18 cellular contexts compared by ENCODE assay signal in the genomic region with DNA sequence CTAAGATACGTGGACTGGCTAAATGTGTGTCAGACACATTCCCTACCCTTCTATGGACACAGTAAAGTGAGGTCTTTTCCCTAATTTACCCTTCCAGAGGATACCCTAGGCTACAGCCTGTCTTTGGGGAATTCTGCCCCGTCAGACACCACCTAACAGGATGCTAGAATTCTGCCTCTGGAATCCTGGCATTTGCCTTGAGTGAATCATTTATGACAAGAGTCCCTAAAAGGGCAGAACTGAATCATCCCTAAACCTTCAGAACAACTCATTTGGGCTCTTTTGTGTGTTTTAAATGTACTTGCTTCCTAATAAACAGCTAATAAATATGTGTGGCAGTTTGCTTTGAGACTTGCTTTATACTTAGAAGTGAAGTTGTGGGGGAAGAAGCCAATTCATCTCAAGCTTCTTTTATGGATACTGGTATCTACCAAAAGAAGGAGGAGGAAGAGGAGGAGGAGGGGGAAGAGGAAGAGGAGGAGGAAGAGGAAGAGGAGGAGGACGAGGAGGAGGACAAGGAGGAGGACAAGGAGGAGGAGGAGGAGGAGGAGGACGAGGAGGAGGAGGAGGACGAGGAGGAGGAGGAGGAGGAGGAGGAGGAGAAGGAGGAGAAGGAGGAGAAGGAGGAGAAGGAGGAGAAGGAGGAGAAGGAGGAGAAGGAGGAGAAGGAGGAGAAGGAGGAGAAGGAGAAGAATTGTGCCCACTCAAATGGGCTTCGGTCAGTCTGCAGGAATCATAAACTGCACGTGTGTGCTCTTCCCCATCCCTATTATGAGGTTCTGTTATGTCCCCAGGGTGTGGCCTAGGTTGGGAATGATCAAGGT. TPM values are rescaled to one million over a fixed set of nuclear protein-coding genes. Genes with fewer than 3 reads are reported as not detected.
DNase-seq lines count a peak whose midpoint lies in the region; ATAC-seq and FAIRE-seq lines count a peak whose summit lies in the region.
"Had no signal": no experiment of that assay in that cellular context is flagged by ENCODE, and none has a peak within 500 bp of the region (broad histone marks: within the 10 kb centered on the region; RNA-seq: fewer than 3 reads in every experiment).

No MANE protein-coding gene starts in this region.

- H3K9me3 Mint-ChIP-seq in activated T-cell treated with anti-CD3 and anti-CD28 coated beads, Interleukin-2, amount 50 U/mL, for 24 hours, result no peaks in the 10 kb centered on the region
- H3K9me3 Mint-ChIP-seq: activated naive CD4-positive, alpha-beta T cell treated with anti-CD3 and anti-CD28 coated beads for 36 hours; stimulated activated naive CD8-positive, alpha-beta T cell treated with anti-CD3 and anti-CD28 coated beads, Interleukin-15, Interleukin-2, amounts not matched to agents 100 ng/mL and 50 ng/mL, for 24 hours; T-helper 1 cell treated with Interleukin-12 subunit alpha and Interleukin-12 subunit beta and Interleukin-4 antibody, amounts not matched to agents 30 μg/mL and 1 μg/mL, for 36 hours had no signal

- H3K9ac ChIP-seq in BLaER1 treated with 17β-estradiol and CSF1 and Interleukin-3, amounts not matched to agents 10 nM and 100 nM, result no peak overlapping the region

- no peaks in the 10 kb centered on the region for H3K27me3 ChIP-seq in BLaER1 treated with 17β-estradiol and CSF1 and Interleukin-3, amounts not matched to agents 10 nM and 100 nM
- H3K27me3 ChIP-seq: colonic mucosa, heart left ventricle had no signal

- H3K4me1 ChIP-seq in BLaER1 treated with 17β-estradiol and CSF1 and Interleukin-3, amounts not matched to agents 10 nM and 100 nM, result peaks cover 10 to 59% (median 17%) of the 10 kb centered on the region in 10 experiments
- H3K4me1 ChIP-seq: colonic mucosa, prostate gland had no signal

- H3K36me3 Mint-ChIP-seq in activated T-cell treated with anti-CD3 and anti-CD28 coated beads, Interleukin-2, amount 50 U/mL, for 24 hours (ENCODE audit: low read depth), result peaks cover 85% of the 10 kb centered on the region

- ATAC-seq in HG02571 (IDR thresholded peaks at IDR 0.05; ENCODE audit: unreplicated experiment), result no peak
- no peak for ATAC-seq in GM21381 (IDR thresholded peaks at IDR 0.05; ENCODE audit: unreplicated experiment)

- H3K4me3 Mint-ChIP-seq in activated T-cell treated with anti-CD3 and anti-CD28 coated beads, Interleukin-2, amount 50 U/mL, for 24 hours, result no peak overlapping the region
- H3K4me3 Mint-ChIP-seq: activated naive CD4-positive, alpha-beta T cell treated with anti-CD3 and anti-CD28 coated beads for 36 hours; stimulated activated naive CD8-positive, alpha-beta T cell treated with anti-CD3 and anti-CD28 coated beads, Interleukin-15, Interleukin-2, amounts not matched to agents 100 ng/mL and 50 ng/mL, for 24 hours; T-helper 1 cell treated with Interleukin-12 subunit alpha and Interleukin-12 subunit beta and Interleukin-4 antibody, amounts not matched to agents 30 μg/mL and 1 μg/mL, for 36 hours had no signal

- no peak overlapping the region for H3K27ac ChIP-seq in BLaER1 treated with 17β-estradiol and CSF1 and Interleukin-3, amounts not matched to agents 10 nM and 100 nM
- H3K27ac ChIP-seq: colonic mucosa, prostate gland had no signal

- H3K4me1 Mint-ChIP-seq in activated T-cell treated with anti-CD3 and anti-CD28 coated beads, Interleukin-2, amount 50 U/mL, for 24 hours (ENCODE audit: low read depth), result peaks cover 28% of the 10 kb centered on the region

- H3K27me3 Mint-ChIP-seq in activated T-cell treated with anti-CD3 and anti-CD28 coated beads, Interleukin-2, amount 50 U/mL, for 24 hours, result no peaks in the 10 kb centered on the region
- H3K27me3 Mint-ChIP-seq: stimulated activated naive CD8-positive, alpha-beta T cell treated with anti-CD3 and anti-CD28 coated beads, Interleukin-15, Interleukin-2, amounts not matched to agents 100 ng/mL and 50 ng/mL, for 24 hours had no signal

- H3K36me3 ChIP-seq in BLaER1 treated with 17β-estradiol and CSF1 and Interleukin-3, amounts not matched to agents 10 nM and 100 nM, result peaks cover 62 to 93% (median 79%) of the 10 kb centered on the region in 11 experiments
- H3K36me3 ChIP-seq: prostate gland had no signal

- H3K4me3 ChIP-seq in BLaER1 treated with 17β-estradiol and CSF1 and Interleukin-3, amounts not matched to agents 10 nM and 100 nM, result no peak overlapping the region
- H3K4me3 ChIP-seq: colonic mucosa, GM12878, heart left ventricle, prostate gland had no signal

- H3K4me2 ChIP-seq in BLaER1 treated with 17β-estradiol and CSF1 and Interleukin-3, amounts not matched to agents 10 nM and 100 nM, result peak overlapping the region; percentile 34 to 81 (median 55); a peak in 21 of 22 replicates

- peaks cover 39 to 96% (median 54%) of the 10 kb centered on the region in 11 experiments; a peak in 21 of 22 replicates for H4K20me1 ChIP-seq in BLaER1 treated with 17β-estradiol and CSF1 and Interleukin-3, amounts not matched to agents 10 nM and 100 nM

- H3K27ac Mint-ChIP-seq in activated T-cell treated with anti-CD3 and anti-CD28 coated beads, Interleukin-2, amount 50 U/mL, for 24 hours, result no peak overlapping the region
- H3K27ac Mint-ChIP-seq: activated naive CD4-positive, alpha-beta T cell treated with anti-CD3 and anti-CD28 coated beads for 36 hours had no signal

- H3K9me3 ChIP-seq in BLaER1 treated with 17β-estradiol and CSF1 and Interleukin-3, amounts not matched to agents 10 nM and 100 nM (replicated peaks in 1 of 11), result no peaks in the 10 kb centered on the region
- H3K9me3 ChIP-seq: colonic mucosa, heart left ventricle, prostate gland had no signal

- peak; percentile 15 for FAIRE-seq in RCC 7860 (lab: Jason Lieb, UNC)

- peak; percentile 37 for DNase-seq in RCC 7860 (ENCODE audit: low spot score)
- peak; percentile 65 for DNase-seq in dermis blood vessel endothelial cell
- DNase-seq in non-pigmented ciliary epithelial cell (ENCODE audit: low read depth), result peak; percentile 32
- no peak for DNase-seq in NCI-H345 (lab: John Stamatoyannopoulos, UW)
- no peak for DNase-seq in activated T-cell treated with anti-CD3 and anti-CD28 coated beads, Interleukin-2, amount 50 U/mL, for 24 hours
- DNase-seq: colonic mucosa; COR-L47; heart left ventricle; NCI-H2171; stimulated activated CD4-positive, alpha-beta T cell treated with anti-CD3 and anti-CD28 coated beads, Interleukin-2, amount 100 ng/mL, for 48 hours had no signal

RNA-seq across cellular contexts. Expression of a gene that starts 27.1 kb away (rescaled TPM):
- 98.3 and 107 TPM in 2 replicates for total RNA-seq in dermis blood vessel endothelial cell

Comparison
In these comparisons a context has a peak if more than half of its experiments do, and no peak if none do; other contexts are left out.
1. DNase-seq: peak in RCC 7860 (single experiment), dermis blood vessel endothelial cell (single experiment) and non-pigmented ciliary epithelial cell (single experiment); none in NCI-H345 (single experiment) and activated T-cell treated with anti-CD3 and anti-CD28 coated beads, Interleukin-2, amount 50 U/mL, for 24 hours (single experiment).